Comparison of ENCODE assay signal across 1 cellular context in genomic region chr18:8882632-8883408, GRCh38.
TF ChIP-seq lines count a peak whose summit lies in the region.

No MANE protein-coding gene starts in this region.

TF ChIP-seq in K562, 482 proteins besides CTCF, POLR2A, EP300 and RAD21 (continued from another document and continues in another):
- TF ChIP-seq SIX5 (IDR thresholded peaks at IDR 0.05; ENCODE audit: borderline replicate concordance in 1 of 2, insufficient read depth in 1 of 2, low read depth in 1 of 2, low read length in 2 of 2) (no peak), MIER1 (IDR thresholded peaks at IDR 0.05; ENCODE audit: low read depth) (no peak), MYBL2 (IDR thresholded peaks at IDR 0.05; ENCODE audit: low read depth) (peak; percentile 94), MYBL2 (CRISPR knock-in tag; IDR thresholded peaks at IDR 0.05; ENCODE audit: borderline replicate concordance) (no peak), PHB2 (IDR thresholded peaks at IDR 0.05; ENCODE audit: low read depth) (peak; percentile 58; the same call in 1 of the 2 replicates), POLR2H (tag; IDR thresholded peaks at IDR 0.05; ENCODE audit: low read depth) (no peak), HNRNPH1 (optimal IDR thresholded peaks at IDR 0.05; ENCODE audit: low read depth, low read length) (no peak), FOXA1 (IDR thresholded peaks at IDR 0.05; ENCODE audit: borderline replicate concordance) (no peak), EWSR1 (IDR thresholded peaks at IDR 0.05; ENCODE audit: borderline replicate concordance, low read depth, partially characterized antibody) (no peak), ZNF655 (CRISPR knock-in tag; IDR thresholded peaks at IDR 0.05) (no peak), ZNF184 (CRISPR knock-in tag; IDR thresholded peaks at IDR 0.05) (no peak), ZNF436 (CRISPR knock-in tag; IDR thresholded peaks at IDR 0.05) (no peak), HSF4 (CRISPR knock-in tag; IDR thresholded peaks at IDR 0.05; ENCODE audit: borderline replicate concordance) (no peak; the same call in 1 of the 2 replicates), FOXK1 (CRISPR knock-in tag; IDR thresholded peaks at IDR 0.05; ENCODE audit: borderline replicate concordance) (no peak), TCFL5 (CRISPR knock-in tag; conservative IDR thresholded peaks at IDR 0.05) (no peak), KLF13 (tag; IDR thresholded peaks at IDR 0.05; ENCODE audit: borderline replicate concordance, low read depth) (0 out of 2 replicates have a peak, but pooled peaks have one; percentile 50), ZNF408 (CRISPR knock-in tag; IDR thresholded peaks at IDR 0.05; ENCODE audit: low read depth) (no peak), NR2C1 (IDR thresholded peaks at IDR 0.05) (no peak; the same call in 1 of the 2 replicates), NR2C1 (tag; IDR thresholded peaks at IDR 0.05) (no peak), MED1 (CRISPR knock-in tag; IDR thresholded peaks at IDR 0.05; ENCODE audit: borderline replicate concordance) (no peak), NR0B1 (IDR thresholded peaks at IDR 0.05; ENCODE audit: partially characterized antibody) (no peak), ZNF449 (CRISPR knock-in tag; IDR thresholded peaks at IDR 0.05) (no peak), FOXK2 (conservative IDR thresholded peaks at IDR 0.05 in 1 of 2, IDR thresholded peaks at IDR 0.05 in 1 of 2; ENCODE audit: low read depth in 2 of 2) (0 out of 4 replicates have a peak, but pooled peaks have one; percentile 17 to 28), U2AF2 (optimal IDR thresholded peaks at IDR 0.05; ENCODE audit: low read depth, low read length) (no peak), ZNF589 (CRISPR knock-in tag; IDR thresholded peaks at IDR 0.05; ENCODE audit: low read depth) (no peak), SNRNP70 (optimal IDR thresholded peaks at IDR 0.05; ENCODE audit: low read depth, low read length) (no peak), CGGBP1 (CRISPR knock-in tag; IDR thresholded peaks at IDR 0.05) (no peak), ILK (tag; IDR thresholded peaks at IDR 0.05; ENCODE audit: borderline replicate concordance, low read depth) (no peak), SREBF2 (CRISPR knock-in tag; IDR thresholded peaks at IDR 0.05) (no peak), NELFE (IDR thresholded peaks at IDR 0.05; ENCODE audit: insufficient read depth, insufficient read length) (no peak), OTX1 (CRISPR knock-in tag; IDR thresholded peaks at IDR 0.05) (no peak), SMARCA4 (IDR thresholded peaks at IDR 0.05) (peak; percentile 92), DACH1 (IDR thresholded peaks at IDR 0.05; ENCODE audit: partially characterized antibody) (no peak), RAD51 (IDR thresholded peaks at IDR 0.05; ENCODE audit: borderline replicate concordance, low read depth) (peak; percentile 22; the same call in 1 of the 2 replicates), U2AF1 (optimal IDR thresholded peaks at IDR 0.05; ENCODE audit: low read depth, low read length) (no peak), SIN3A (IDR thresholded peaks at IDR 0.05; ENCODE audit: borderline replicate concordance in 2 of 2, control insufficient read depth in 1 of 2, low read depth in 2 of 2, low read length in 2 of 2) (no peak), XRCC3 (IDR thresholded peaks at IDR 0.05) (no peak), ERF (CRISPR knock-in tag; IDR thresholded peaks at IDR 0.05) (no peak), SMAD3 (CRISPR knock-in tag; conservative IDR thresholded peaks at IDR 0.05) (no peak), STAT5A (IDR thresholded peaks at IDR 0.05; ENCODE audit: borderline replicate concordance, low read length) (peak; percentile 10; the same call in 1 of the 2 replicates), GTF2E2 (tag; IDR thresholded peaks at IDR 0.05) (no peak), KHSRP (IDR thresholded peaks at IDR 0.05) (no peak), MCM7 (IDR thresholded peaks at IDR 0.05) (no peak), SNIP1 (IDR thresholded peaks at IDR 0.05; ENCODE audit: low read depth) (no peak), EP400 (IDR thresholded peaks at IDR 0.05) (peak; percentile 87), HDGF (IDR thresholded peaks at IDR 0.05) (no peak; the same call in 1 of the 2 replicates), ZNF143 (CRISPR knock-in tag; IDR thresholded peaks at IDR 0.05) (no peak), MGA (IDR thresholded peaks at IDR 0.05) (peak; percentile 86), NFRKB (IDR thresholded peaks at IDR 0.05; ENCODE audit: low read depth) (0 out of 2 replicates have a peak, but pooled peaks have one; percentile 58), POLR2B (IDR thresholded peaks at IDR 0.05; ENCODE audit: low read depth, partially characterized antibody) (peak; percentile 25), TFAM (CRISPR knock-in tag; conservative IDR thresholded peaks at IDR 0.05) (no peak), C11orf30 (IDR thresholded peaks at IDR 0.05; ENCODE audit: low read depth) (peak; percentile 62), BACH1 (tag; IDR thresholded peaks at IDR 0.05) (no peak), E2F4 (CRISPR knock-in tag; IDR thresholded peaks at IDR 0.05; ENCODE audit: low read depth) (no peak), ZNF121 (CRISPR knock-in tag; conservative IDR thresholded peaks at IDR 0.05) (no peak), ZNF347 (CRISPR knock-in tag; IDR thresholded peaks at IDR 0.05; ENCODE audit: low read depth) (no peak), KAT2B (IDR thresholded peaks at IDR 0.05; ENCODE audit: low read depth, low read length) (no peak), FOXO4 (CRISPR knock-in tag; IDR thresholded peaks at IDR 0.05) (no peak)
